Comparison of ENCODE assay signal across 23 cellular contexts in genomic region chr12:132036063-132036683, GRCh38.
DNase-seq lines count a peak whose midpoint lies in the region; ATAC-seq, FAIRE-seq and TF ChIP-seq lines count a peak whose summit lies in the region.
"Had no signal": no experiment of that assay in that cellular context is flagged by ENCODE, and none has a peak within 500 bp of the region (broad histone marks: within the 10 kb centered on the region; RNA-seq: fewer than 3 reads in every experiment).

No MANE protein-coding gene starts in this region.

- peak; percentile 86 for FAIRE-seq in HTR-8/SVneo (lab: Jason Lieb, UNC)
- no peak for FAIRE-seq in K562 (lab: Jason Lieb, UNC)
- no peak for FAIRE-seq in pancreas (lab: Jason Lieb, UNC)
- FAIRE-seq: A204.1, G401.6, GM19239 had no signal

- TF ChIP-seq RAD21 in K562 (CRISPR knock-in tag; conservative IDR thresholded peaks at IDR 0.05 in 1 of 2, IDR thresholded peaks at IDR 0.05 in 1 of 2): no peak

- H3K4me1 Mint-ChIP-seq in neural crest cell: no peaks in the 10 kb centered on the region
- peaks cover 0 to 9% (median 0%) of the 10 kb centered on the region in 7 donors for H3K4me1 Mint-ChIP-seq in naive thymus-derived CD4-positive, alpha-beta T cell
- H3K4me1 Mint-ChIP-seq: B cell had no signal

- H3K27ac Mint-ChIP-seq in neural crest cell (ENCODE audit: unreplicated experiment): peak overlapping the region; percentile 8
- no peak overlapping the region for H3K27ac Mint-ChIP-seq in naive thymus-derived CD4-positive, alpha-beta T cell
- H3K27ac Mint-ChIP-seq: B cell; CD8-positive, alpha-beta T cell had no signal

- no peaks in the 10 kb centered on the region for H3K79me2 ChIP-seq in K562 (ENCODE audit: control insufficient read depth, insufficient read depth, low read length)

- peak; percentile 24 for DNase-seq in activated effector memory CD4-positive, alpha-beta T cell treated with anti-CD3 and anti-CD28 coated beads, Interleukin-2, amount 50 U/mL, for 16 hours
- no peak for DNase-seq in activated effector memory CD4-positive, alpha-beta T cell treated with Interleukin-2 at 50 U/mL for 16 hours
- no peak for DNase-seq in HTR-8/SVneo (ENCODE audit: insufficient read length, low spot score)
- no peak for DNase-seq in K562 (ENCODE audit: extremely low read depth in 1 of 4, low spot score in 3 of 4)
- no peak for DNase-seq in neural crest cell (ENCODE audit: low read depth, low spot score)
- no peak for DNase-seq in naive thymus-derived CD4-positive, alpha-beta T cell
- no peak for DNase-seq in pancreas
- no peak for DNase-seq in NCI-H446 (lab: John Stamatoyannopoulos, UW)
- DNase-seq: Caco-2; CD4-positive, CD25-positive, alpha-beta regulatory T cell; CD8-positive, alpha-beta T cell; DMS153; DND-41; GOT3; H7 had no signal

- H3K9me3 Mint-ChIP-seq in neural crest cell: no peaks in the 10 kb centered on the region
- H3K9me3 Mint-ChIP-seq in naive thymus-derived CD4-positive, alpha-beta T cell: no peaks in the 10 kb centered on the region
- H3K9me3 Mint-ChIP-seq: CD4-positive, CD25-positive, alpha-beta regulatory T cell; CD8-positive, alpha-beta T cell had no signal

- no peak overlapping the region for H3K9ac ChIP-seq in K562 (ENCODE audit: insufficient read depth in 1 of 2, low read depth in 2 of 2, low read length in 2 of 2)
- H3K9ac ChIP-seq: BLaER1 had no signal

- intact Hi-C loops in K562 (cut with micrococcal nuclease) (no loop called here), pancreas (cut with DNase I) (no loop called here)
- intact Hi-C loops in naive thymus-derived CD4-positive, alpha-beta T cell (cut with micrococcal nuclease): no loop called here

- no peaks in the 10 kb centered on the region; the same call in 1 of the 2 replicates for H4K20me1 ChIP-seq in K562 (replicated peaks; ENCODE audit: control insufficient read depth, insufficient read depth, low read length)

- POLR2A ChIA-PET in K562 (lab: Yijun Ruan, JAX): no interaction called here
- POLR2A ChIA-PET in naive thymus-derived CD4-positive, alpha-beta T cell (lab: Charles Lee): no interaction called here

- no peak for TF ChIP-seq EP300 in K562 (IDR thresholded peaks at IDR 0.05; ENCODE audit: low read length)

- no peak overlapping the region for H3K4me2 ChIP-seq in K562 (ENCODE audit: insufficient read depth, low read length)
- H3K4me2 ChIP-seq: BLaER1 had no signal

- H3K4me1 ChIP-seq in K562 (replicated peaks in 1 of 2; ENCODE audit: control insufficient read depth in 2 of 2, insufficient read depth in 2 of 2, low read length in 2 of 2) (no peaks in the 10 kb centered on the region), pancreas (no peaks in the 10 kb centered on the region)
- no peaks in the 10 kb centered on the region for H3K4me1 ChIP-seq in naive thymus-derived CD4-positive, alpha-beta T cell (ENCODE audit: control insufficient read depth in 2 of 2, insufficient read depth in 2 of 2, low read length in 2 of 2)
- H3K4me1 ChIP-seq: Caco-2 had no signal

- no peaks in the 10 kb centered on the region for H3K9me1 ChIP-seq in K562 (ENCODE audit: control insufficient read depth, insufficient read depth, low read length)

- no TSS peak for BruUV-seq in K562 (replicated peaks; lab: Mats Ljungman, UMichigan)

- no peak for TF ChIP-seq POLR2A in K562 (conservative IDR thresholded peaks at IDR 0.05)

- H3K27me3 ChIP-seq in K562 (ENCODE audit: control insufficient read depth in 2 of 2, insufficient read depth in 2 of 2, low read length in 2 of 2): no peaks in the 10 kb centered on the region
- H3K27me3 ChIP-seq in naive thymus-derived CD4-positive, alpha-beta T cell (ENCODE audit: control insufficient read depth in 2 of 2, insufficient read depth in 2 of 2, low read length in 2 of 2): no peaks in the 10 kb centered on the region
- no peaks in the 10 kb centered on the region for H3K27me3 ChIP-seq in pancreas
- H3K27me3 ChIP-seq: BLaER1 had no signal

- no peak overlapping the region for H3K4me3 Mint-ChIP-seq in neural crest cell
- H3K4me3 Mint-ChIP-seq in naive thymus-derived CD4-positive, alpha-beta T cell: no peak overlapping the region
- H3K4me3 Mint-ChIP-seq: B cell; CD4-positive, CD25-positive, alpha-beta regulatory T cell; CD8-positive, alpha-beta T cell had no signal

- H3K4me3 ChIP-seq in K562 (no peak overlapping the region), pancreas (no peak overlapping the region)
- no peak overlapping the region for H3K4me3 ChIP-seq in naive thymus-derived CD4-positive, alpha-beta T cell (ENCODE audit: low read length)
- H3K4me3 ChIP-seq: BLaER1 had no signal

- H3K9me3 ChIP-seq in K562 (replicated peaks; ENCODE audit: control insufficient read depth, insufficient read depth, low read depth, low read length): no peaks in the 10 kb centered on the region
- H3K9me3 ChIP-seq in naive thymus-derived CD4-positive, alpha-beta T cell (ENCODE audit: control insufficient read depth in 2 of 3, low read length in 3 of 3): no peaks in the 10 kb centered on the region
- no peaks in the 10 kb centered on the region for H3K9me3 ChIP-seq in pancreas
- H3K9me3 ChIP-seq: BLaER1, Caco-2 had no signal

- in situ Hi-C loops in K562 (cut with MboI): no loop called here

- H3K27me3 Mint-ChIP-seq in neural crest cell (ENCODE audit: low read depth): no peaks in the 10 kb centered on the region
- no peaks in the 10 kb centered on the region for H3K27me3 Mint-ChIP-seq in naive thymus-derived CD4-positive, alpha-beta T cell
- H3K27me3 Mint-ChIP-seq: B cell; CD4-positive, CD25-positive, alpha-beta regulatory T cell had no signal

- peaks cover 26% of the 10 kb centered on the region for H3K36me3 Mint-ChIP-seq in neural crest cell (ENCODE audit: low read depth)
- peaks cover 17 to 69% (median 37%) of the 10 kb centered on the region in 5 donors for H3K36me3 Mint-ChIP-seq in naive thymus-derived CD4-positive, alpha-beta T cell

- TF ChIP-seq CTCF in K562 (IDR thresholded peaks at IDR 0.05 in 2 of 3, conservative IDR thresholded peaks at IDR 0.05 in 1 of 3; ENCODE audit: insufficient read depth in 2 of 3, low read depth in 1 of 3, low read length in 3 of 3): no peak
- no peak for TF ChIP-seq CTCF in neural crest cell (conservative IDR thresholded peaks at IDR 0.05)
- no peak for TF ChIP-seq CTCF in pancreas (IDR thresholded peaks at IDR 0.05)

- H3K36me3 ChIP-seq in K562 (ENCODE audit: control insufficient read depth, insufficient read depth, low read length) (peaks cover 89% of the 10 kb centered on the region), pancreas (peaks cover 0 to 57% (median 9%) of the 10 kb centered on the region in 3 donors)
- peaks cover 21 to 94% (median 21%) of the 10 kb centered on the region in 3 experiments for H3K36me3 ChIP-seq in naive thymus-derived CD4-positive, alpha-beta T cell (ENCODE audit: control insufficient read depth in 2 of 3, insufficient read depth in 3 of 3, low read length in 3 of 3)

- H2AFZ ChIP-seq in K562 (ENCODE audit: low read depth, low read length): no peak overlapping the region

- no peak overlapping the region for H3K27ac ChIP-seq in K562 (ENCODE audit: extremely low read depth, low read depth, low read length)
- H3K27ac ChIP-seq in naive thymus-derived CD4-positive, alpha-beta T cell (ENCODE audit: low read depth, low read length): no peak overlapping the region
- no peak overlapping the region for H3K27ac ChIP-seq in pancreas
- H3K27ac ChIP-seq: 22Rv1, BLaER1, C4-2B had no signal

- ATAC-seq in K562: no peak
- ATAC-seq in naive thymus-derived CD4-positive, alpha-beta T cell: no peak
- no peak for ATAC-seq in pancreas
- ATAC-seq: CD8-positive, alpha-beta T cell; HCT116 had no signal

- 94% methylated on average over 31 of the region's 31 CpGs for WGBS in K562 (ENCODE audit: insufficient coverage, low coverage, missing lambda C conversion rate)
- WGBS in pancreas, 2 donors: 92% methylated on average over 31 of the region's 31 CpGs

- CTCF ChIA-PET in K562 (lab: Yijun Ruan, JAX; ENCODE audit: low intra/inter-chr PET ratio): no interaction called here
- CTCF ChIA-PET in naive thymus-derived CD4-positive, alpha-beta T cell (lab: Charles Lee): no interaction called here

TF ChIP-seq in K562, 482 proteins besides CTCF, POLR2A, EP300 and RAD21:
- peak; percentile 48; the same call in 1 of the 2 replicates for TF ChIP-seq POLR2G (IDR thresholded peaks at IDR 0.05; ENCODE audit: low read depth, low read length)
- peak; percentile 72 for TF ChIP-seq RBM22 (IDR thresholded peaks at IDR 0.05; ENCODE audit: low read depth, low read length, poor library complexity, severe bottlenecking)
- no peak for TF ChIP-seq PPARD (CRISPR knock-in tag; IDR thresholded peaks at IDR 0.05)
- no peak for TF ChIP-seq TCFL5 (CRISPR knock-in tag; conservative IDR thresholded peaks at IDR 0.05)
TF ChIP-seq in K562: peak in this region for 2.
